In genomic region chr4:177250056-177250696, GRCh38 we compare ENCODE assay signal across 8 cellular contexts. TPM values are rescaled to one million over a fixed set of nuclear protein-coding genes. Genes with fewer than 3 reads are reported as not detected.
DNase-seq lines count a peak whose midpoint lies in the region; ATAC-seq and TF ChIP-seq lines count a peak whose summit lies in the region.

No MANE protein-coding gene starts in this region.

- no peak for TF ChIP-seq POLR2A in GM18505 (IDR thresholded peaks at IDR 0.05; ENCODE audit: borderline replicate concordance, extremely low read depth, insufficient read depth, insufficient read length)

- ATAC-seq in GM18505 (IDR thresholded peaks at IDR 0.05; ENCODE audit: unreplicated experiment) (peak; percentile 98), HG02885 (IDR thresholded peaks at IDR 0.05; ENCODE audit: poor library complexity, unreplicated experiment) (peak; percentile 98), left lobe of liver (peak; percentile 99)

- no peak overlapping the region for H3K27ac ChIP-seq in 22Rv1

- TF ChIP-seq CTCF in 22Rv1 (IDR thresholded peaks at IDR 0.05) = peak; percentile 98

- peak; percentile 18 for DNase-seq in NCI-H2029 (lab: John Stamatoyannopoulos, UW)
- peak; percentile 39 to 48 for DNase-seq in activated CD4-positive, alpha-beta T cell treated with anti-CD3 and anti-CD28 coated beads for 24 hours (ENCODE audit: low read depth in 2 of 2)
- DNase-seq in cerebellum (ENCODE audit: low spot score) = peak; percentile 72
- DNase-seq in left lobe of liver (ENCODE audit: low spot score) = peak; percentile 65
- DNase-seq in stimulated activated CD4-positive, alpha-beta T cell treated with anti-CD3 and anti-CD28 coated beads, Interleukin-4, amount 100 ng/mL, for 4 hours = peak; percentile 36 to 48

RNA-seq across cellular contexts. Expression of gene NEIL3, which starts 59.5 kb away (rescaled TPM):
- total RNA-seq in cerebellum (6.2 TPM), left lobe of liver (0.08 TPM)

Comparison
In these comparisons a context has a peak if more than half of its experiments do, and no peak if none do; other contexts are left out.
1. DNase-seq: peak in every context shown above with its lines; median percentile 72 in cerebellum; 65 in left lobe of liver; 44 in activated CD4-positive, alpha-beta T cell treated with anti-CD3 and anti-CD28 coated beads for 24 hours; 42 in stimulated activated CD4-positive, alpha-beta T cell treated with anti-CD3 and anti-CD28 coated beads, Interleukin-4, amount 100 ng/mL, for 4 hours; 18 in NCI-H2029.